16 cellular contexts compared by ENCODE assay signal in genomic region chr6:109486068-109486467, GRCh38. TPM values are rescaled to one million over a fixed set of nuclear protein-coding genes. Genes with fewer than 3 reads are reported as not detected.
DNase-seq lines count a peak whose midpoint lies in the region; ATAC-seq, FAIRE-seq and TF ChIP-seq lines count a peak whose summit lies in the region.
"Had no signal": no experiment of that assay in that cellular context is flagged by ENCODE, and none has a peak within 500 bp of the region (broad histone marks: within the 10 kb centered on the region; RNA-seq: fewer than 3 reads in every experiment).

No MANE protein-coding gene starts in this region.

- DNase-seq in activated CD8-positive, alpha-beta T cell treated with anti-CD3 and anti-CD28 coated beads, Interleukin-2, amount 10 ng/mL, durations not matched to agents 7 days and 5 days = peak; percentile 8
- no peak for DNase-seq in activated CD8-positive, alpha-beta T cell treated with anti-CD3 and anti-CD28 coated beads for 36 hours
- DNase-seq in NCI-H69 (lab: John Stamatoyannopoulos, UW) (peak; percentile 27), epithelial cell of prostate (ENCODE audit: low read depth, low spot score) (peak; percentile 84), small intestine (peak; percentile 47), NCI-H2196 (lab: John Stamatoyannopoulos, UW; ENCODE audit: unreplicated experiment) (no peak), GM03348 (ENCODE audit: low spot score) (no peak)
- DNase-seq: activated CD4-positive, alpha-beta T cell treated with anti-CD3 and anti-CD28 coated beads, Interleukin-2, amount 50 U/mL, for 1 hour; adrenal gland; caudate nucleus; effector memory CD8-positive, alpha-beta T cell; MG63; NCI-H187; stimulated activated naive CD8-positive, alpha-beta T cell treated with anti-CD3 and anti-CD28 coated beads, Interleukin-15, amount 100 ng/mL, for 72 hours had no signal

- no peak overlapping the region for H3K27ac Mint-ChIP-seq in activated CD8-positive, alpha-beta T cell treated with anti-CD3 and anti-CD28 coated beads, Interleukin-2, amount 10 ng/mL, durations not matched to agents 7 days and 5 days
- H3K27ac Mint-ChIP-seq in activated CD8-positive, alpha-beta T cell treated with anti-CD3 and anti-CD28 coated beads for 36 hours = no peak overlapping the region
- H3K27ac Mint-ChIP-seq: mesothelial cell of epicardium; stimulated activated naive CD8-positive, alpha-beta T cell treated with anti-CD3 and anti-CD28 coated beads, Interleukin-15, amount 100 ng/mL, for 72 hours had no signal

- no peak for TF ChIP-seq CTCF in activated CD8-positive, alpha-beta T cell treated with anti-CD3 and anti-CD28 coated beads for 36 hours (IDR thresholded peaks at IDR 0.05)

- H3K4me3 Mint-ChIP-seq in activated CD8-positive, alpha-beta T cell treated with anti-CD3 and anti-CD28 coated beads, Interleukin-2, amount 10 ng/mL, durations not matched to agents 7 days and 5 days = no peak overlapping the region
- H3K4me3 Mint-ChIP-seq in activated CD8-positive, alpha-beta T cell treated with anti-CD3 and anti-CD28 coated beads for 36 hours = no peak overlapping the region
- H3K4me3 Mint-ChIP-seq: effector memory CD8-positive, alpha-beta T cell; mesothelial cell of epicardium; stimulated activated naive CD8-positive, alpha-beta T cell treated with anti-CD3 and anti-CD28 coated beads, Interleukin-15, amount 100 ng/mL, for 72 hours had no signal

- intact Hi-C loops in activated CD8-positive, alpha-beta T cell treated with anti-CD3 and anti-CD28 coated beads for 36 hours (cut with micrococcal nuclease) = no loop called here

- no peaks in the 10 kb centered on the region for H3K27me3 ChIP-seq in small intestine (ENCODE audit: control insufficient read depth in 2 of 2, insufficient read depth in 2 of 2, low read length in 2 of 2)
- H3K27me3 ChIP-seq: adrenal gland, MG63 had no signal

- peaks cover 12% of the 10 kb centered on the region for H3K36me3 Mint-ChIP-seq in activated CD8-positive, alpha-beta T cell treated with anti-CD3 and anti-CD28 coated beads, Interleukin-2, amount 10 ng/mL, durations not matched to agents 7 days and 5 days (ENCODE audit: low read depth)
- peaks cover 13% of the 10 kb centered on the region for H3K36me3 Mint-ChIP-seq in activated CD8-positive, alpha-beta T cell treated with anti-CD3 and anti-CD28 coated beads for 36 hours (ENCODE audit: low read depth)

- H3K9me3 ChIP-seq in small intestine (ENCODE audit: control insufficient read depth, low read depth) = no peaks in the 10 kb centered on the region
- H3K9me3 ChIP-seq: adrenal gland, MG63 had no signal

- peaks cover 9% of the 10 kb centered on the region for H3K27me3 Mint-ChIP-seq in activated CD8-positive, alpha-beta T cell treated with anti-CD3 and anti-CD28 coated beads, Interleukin-2, amount 10 ng/mL, durations not matched to agents 7 days and 5 days (ENCODE audit: low read depth)
- no peaks in the 10 kb centered on the region for H3K27me3 Mint-ChIP-seq in activated CD8-positive, alpha-beta T cell treated with anti-CD3 and anti-CD28 coated beads for 36 hours
- H3K27me3 Mint-ChIP-seq: effector memory CD8-positive, alpha-beta T cell; stimulated activated naive CD8-positive, alpha-beta T cell treated with anti-CD3 and anti-CD28 coated beads, Interleukin-15, amount 100 ng/mL, for 72 hours had no signal

- no peak overlapping the region for H3K4me3 ChIP-seq in small intestine (ENCODE audit: low read depth in 1 of 2, low read length in 2 of 2)
- H3K4me3 ChIP-seq: adrenal gland, MG63 had no signal

- CTCF ChIA-PET in activated CD8-positive, alpha-beta T cell treated with anti-CD3 and anti-CD28 coated beads, Interleukin-2, amount 10 ng/mL, durations not matched to agents 7 days and 5 days (lab: Charles Lee) = no interaction called here
- CTCF ChIA-PET in activated CD8-positive, alpha-beta T cell treated with anti-CD3 and anti-CD28 coated beads for 36 hours (lab: Charles Lee) = no interaction called here

- H3K27ac ChIP-seq in epithelial cell of prostate = peak overlapping the region; percentile 55
- no peak overlapping the region for H3K27ac ChIP-seq in small intestine (ENCODE audit: low read depth in 1 of 2, low read length in 1 of 2)
- H3K27ac ChIP-seq: adrenal gland had no signal

- POLR2A ChIA-PET in activated CD8-positive, alpha-beta T cell treated with anti-CD3 and anti-CD28 coated beads, Interleukin-2, amount 10 ng/mL, durations not matched to agents 7 days and 5 days (lab: Charles Lee) = no interaction called here
- POLR2A ChIA-PET in activated CD8-positive, alpha-beta T cell treated with anti-CD3 and anti-CD28 coated beads for 36 hours (lab: Charles Lee) = interaction anchor here (0.9 kb wide), 1 partner anchor 105 kb away, joined by 3 read pairs; no protein-coding TSS in a partner anchor

- H3K4me1 ChIP-seq in small intestine (ENCODE audit: control insufficient read depth in 2 of 2, insufficient read depth in 1 of 2, low read depth in 1 of 2, low read length in 1 of 2) = peaks cover 4 to 11% of the 10 kb centered on the region in 2 donors

- H3K36me3 ChIP-seq in small intestine (ENCODE audit: control insufficient read depth in 2 of 2, insufficient read depth in 2 of 2, low read length in 2 of 2) = no peaks in the 10 kb centered on the region

- H3K9me3 Mint-ChIP-seq in activated CD8-positive, alpha-beta T cell treated with anti-CD3 and anti-CD28 coated beads, Interleukin-2, amount 10 ng/mL, durations not matched to agents 7 days and 5 days (ENCODE audit: insufficient read depth) = no peaks in the 10 kb centered on the region
- H3K9me3 Mint-ChIP-seq in activated CD8-positive, alpha-beta T cell treated with anti-CD3 and anti-CD28 coated beads for 36 hours = no peaks in the 10 kb centered on the region
- H3K9me3 Mint-ChIP-seq: effector memory CD8-positive, alpha-beta T cell; mesothelial cell of epicardium; stimulated activated naive CD8-positive, alpha-beta T cell treated with anti-CD3 and anti-CD28 coated beads, Interleukin-15, amount 100 ng/mL, for 72 hours had no signal

- ATAC-seq in activated CD8-positive, alpha-beta T cell treated with anti-CD3 and anti-CD28 coated beads, Interleukin-2, amount 10 ng/mL, durations not matched to agents 7 days and 5 days = no peak
- no peak for ATAC-seq in activated CD8-positive, alpha-beta T cell treated with anti-CD3 and anti-CD28 coated beads for 36 hours
- no peak for ATAC-seq in GM18873 (IDR thresholded peaks at IDR 0.05; ENCODE audit: low FRiP score, unreplicated experiment)
- ATAC-seq: effector memory CD8-positive, alpha-beta T cell; stimulated activated naive CD8-positive, alpha-beta T cell treated with anti-CD3 and anti-CD28 coated beads, Interleukin-15, amount 100 ng/mL, for 72 hours had no signal

- WGBS in small intestine, 3 donors = 56 to 71% (median 59%) methylated on average over 1 of the region's 1 CpG

- FAIRE-seq in small intestine (lab: Jason Lieb, UNC) = no peak

- H3K4me1 Mint-ChIP-seq in activated CD8-positive, alpha-beta T cell treated with anti-CD3 and anti-CD28 coated beads, Interleukin-2, amount 10 ng/mL, durations not matched to agents 7 days and 5 days (ENCODE audit: low read depth) = peaks cover 34% of the 10 kb centered on the region
- H3K4me1 Mint-ChIP-seq in activated CD8-positive, alpha-beta T cell treated with anti-CD3 and anti-CD28 coated beads for 36 hours (ENCODE audit: low read depth) = peaks cover 27% of the 10 kb centered on the region

RNA-seq across cellular contexts. Expression of gene ZBTB24, which starts 3.0 kb away (rescaled TPM):
- total RNA-seq in activated CD8-positive, alpha-beta T cell treated with anti-CD3 and anti-CD28 coated beads, Interleukin-2, amount 10 ng/mL, durations not matched to agents 7 days and 5 days = 10 to 100 TPM; 16.0 to 16.3 TPM
- total RNA-seq in activated CD8-positive, alpha-beta T cell treated with anti-CD3 and anti-CD28 coated beads for 36 hours = 10 to 100 TPM; 10.5 to 11.8 TPM
- 1 to 10 TPM; 1.8 to 3.9 (median 2.7) TPM for polyA plus RNA-seq in small intestine

RNA-seq across cellular contexts. Expression of gene MICAL1, which starts 30.5 kb away (rescaled TPM):
- total RNA-seq in activated CD8-positive, alpha-beta T cell treated with anti-CD3 and anti-CD28 coated beads, Interleukin-2, amount 10 ng/mL, durations not matched to agents 7 days and 5 days = 10 to 100 TPM; 50.5 to 53.2 TPM
- total RNA-seq in activated CD8-positive, alpha-beta T cell treated with anti-CD3 and anti-CD28 coated beads for 36 hours = 10 to 100 TPM; 17.7 TPM
- 100 to 1,000 TPM in 2 of 3 donors, 10 to 100 TPM in 1; 48.0 to 316 (median 202) TPM for polyA plus RNA-seq in small intestine

RNA-seq across cellular contexts. Expression of gene SMPD2, which starts 45.5 kb away (rescaled TPM):
- total RNA-seq in activated CD8-positive, alpha-beta T cell treated with anti-CD3 and anti-CD28 coated beads, Interleukin-2, amount 10 ng/mL, durations not matched to agents 7 days and 5 days = 10 to 100 TPM; 15.5 to 15.6 TPM
- 1 to 10 TPM; 8.7 to 9.6 TPM for total RNA-seq in activated CD8-positive, alpha-beta T cell treated with anti-CD3 and anti-CD28 coated beads for 36 hours
- polyA plus RNA-seq in small intestine = 10 to 100 TPM; 14.3 to 19.5 (median 17.1) TPM

RNA-seq across cellular contexts. Expression of gene PPIL6, which starts 45.6 kb away (rescaled TPM):
- under 1 TPM in 1 of 2 experiments, not detected in 1; 0.16 TPM for total RNA-seq in activated CD8-positive, alpha-beta T cell treated with anti-CD3 and anti-CD28 coated beads, Interleukin-2, amount 10 ng/mL, durations not matched to agents 7 days and 5 days
- total RNA-seq in activated CD8-positive, alpha-beta T cell treated with anti-CD3 and anti-CD28 coated beads for 36 hours = under 1 TPM; 0.27 to 0.38 TPM
- polyA plus RNA-seq in small intestine = under 1 TPM in 2 of 3 donors, not detected in 1; 0.22 to 0.76 TPM

Comparison
In these comparisons a context has a peak if more than half of its experiments do, and no peak if none do; other contexts are left out.
1. DNase-seq: peak in activated CD8-positive, alpha-beta T cell treated with anti-CD3 and anti-CD28 coated beads, Interleukin-2, amount 10 ng/mL, durations not matched to agents 7 days and 5 days (single experiment), NCI-H69 (single experiment), epithelial cell of prostate (single experiment) and small intestine (single experiment); none in activated CD8-positive, alpha-beta T cell treated with anti-CD3 and anti-CD28 coated beads for 36 hours (single experiment), NCI-H2196 (single experiment) and GM03348 (single experiment).